2 cellular contexts compared by ENCODE assay signal in genomic region chr11:107370390-107370789, GRCh38.
TF ChIP-seq lines count a peak whose summit lies in the region.

No MANE protein-coding gene starts in this region.

TF ChIP-seq in SK-N-SH treated with all-trans-retinoic acid at 6 μM for 48 hours, 23 proteins besides CTCF, POLR2A, EP300 and RAD21 (continued from another document):
- TF ChIP-seq ISL1 (CRISPR knock-in tag; IDR thresholded peaks at IDR 0.05) = peak; percentile 15; the same call in 1 of the 2 replicates

TF ChIP-seq in SK-N-SH, 30 proteins besides CTCF, POLR2A, EP300 and RAD21 (continued from another document):
- TF ChIP-seq, protein P1, sequence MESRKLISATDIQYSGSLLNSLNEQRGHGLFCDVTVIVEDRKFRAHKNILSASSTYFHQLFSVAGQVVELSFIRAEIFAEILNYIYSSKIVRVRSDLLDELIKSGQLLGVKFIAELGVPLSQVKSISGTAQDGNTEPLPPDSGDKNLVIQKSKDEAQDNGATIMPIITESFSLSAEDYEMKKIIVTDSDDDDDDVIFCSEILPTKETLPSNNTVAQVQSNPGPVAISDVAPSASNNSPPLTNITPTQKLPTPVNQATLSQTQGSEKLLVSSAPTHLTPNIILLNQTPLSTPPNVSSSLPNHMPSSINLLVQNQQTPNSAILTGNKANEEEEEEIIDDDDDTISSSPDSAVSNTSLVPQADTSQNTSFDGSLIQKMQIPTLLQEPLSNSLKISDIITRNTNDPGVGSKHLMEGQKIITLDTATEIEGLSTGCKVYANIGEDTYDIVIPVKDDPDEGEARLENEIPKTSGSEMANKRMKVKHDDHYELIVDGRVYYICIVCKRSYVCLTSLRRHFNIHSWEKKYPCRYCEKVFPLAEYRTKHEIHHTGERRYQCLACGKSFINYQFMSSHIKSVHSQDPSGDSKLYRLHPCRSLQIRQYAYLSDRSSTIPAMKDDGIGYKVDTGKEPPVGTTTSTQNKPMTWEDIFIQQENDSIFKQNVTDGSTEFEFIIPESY (IDR thresholded peaks at IDR 0.05; ENCODE audit: borderline replicate concordance, low read depth) = no peak
- TF ChIP-seq YY1 (IDR thresholded peaks at IDR 0.05; ENCODE audit: low read depth) = no peak
- TF ChIP-seq USF1 (IDR thresholded peaks at IDR 0.05; ENCODE audit: borderline replicate concordance, low read depth) = no peak
- TF ChIP-seq REST (IDR thresholded peaks at IDR 0.05; ENCODE audit: low read depth, low read length) = no peak
- TF ChIP-seq NRF1 (IDR thresholded peaks at IDR 0.05; ENCODE audit: low read depth, low read length) = no peak
- TF ChIP-seq SMC3 (IDR thresholded peaks at IDR 0.05; ENCODE audit: low read depth, low read length) = no peak
- no peak for TF ChIP-seq FOSL2 (IDR thresholded peaks at IDR 0.05; ENCODE audit: borderline replicate concordance, low read depth)
- TF ChIP-seq GABPA (IDR thresholded peaks at IDR 0.05; ENCODE audit: low read depth) = no peak
TF ChIP-seq in SK-N-SH: peak in this region for 0.
